Comparison of ENCODE assay signal across 23 cellular contexts in genomic region chr14:102748806-102749205, GRCh38.
"Had no signal": no experiment of that assay in that cellular context is flagged by ENCODE, and none has a peak within 500 bp of the region (broad histone marks: within the 10 kb centered on the region; RNA-seq: fewer than 3 reads in every experiment).

No MANE protein-coding gene starts in this region.

- H3K4me3 Mint-ChIP-seq: dendritic cell treated with granulocyte-macrophage colony-stimulating factor and Interleukin-4, amounts not matched to agents 40 ng/mL and 50 ng/mL, for 4 days; effector memory CD8-positive, alpha-beta T cell; immature natural killer cell; neural crest cell had no signal

- H3K27ac ChIP-seq: epithelial cell of prostate, esophagus muscularis mucosa, gastrocnemius medialis, pancreas had no signal

- H3K27me3 ChIP-seq: esophagus muscularis mucosa, gastrocnemius medialis, pancreas had no signal

- H3K4me3 ChIP-seq: esophagus muscularis mucosa, gastrocnemius medialis, lung, pancreas, smooth muscle cell had no signal

- FAIRE-seq: colon, keratinocyte, pancreas had no signal

- H3K36me3 Mint-ChIP-seq: naive B cell had no signal

- H3K9me3 ChIP-seq: esophagus muscularis mucosa, gastrocnemius medialis, pancreas had no signal

- H3K4me1 Mint-ChIP-seq: immature natural killer cell had no signal

- H3K27me3 Mint-ChIP-seq: dendritic cell treated with granulocyte-macrophage colony-stimulating factor and Interleukin-4, amounts not matched to agents 40 ng/mL and 50 ng/mL, for 4 days; effector memory CD8-positive, alpha-beta T cell; naive B cell; progenitor cell of endocrine pancreas had no signal

- H3K27ac Mint-ChIP-seq: dendritic cell treated with granulocyte-macrophage colony-stimulating factor and Interleukin-4, amounts not matched to agents 40 ng/mL and 50 ng/mL, for 4 days; effector memory CD8-positive, alpha-beta T cell; immature natural killer cell had no signal

- H3K36me3 ChIP-seq: gastrocnemius medialis, pancreas had no signal

- ATAC-seq: effector memory CD8-positive, alpha-beta T cell; gastrocnemius medialis; left colon; left ventricle myocardium superior; right cardiac atrium had no signal

- H3K4me2 ChIP-seq: smooth muscle cell had no signal

- H3K9me3 Mint-ChIP-seq: dendritic cell treated with granulocyte-macrophage colony-stimulating factor and Interleukin-4, amounts not matched to agents 40 ng/mL and 50 ng/mL, for 4 days; effector memory CD8-positive, alpha-beta T cell; immature natural killer cell; naive B cell; neural crest cell had no signal

- DNase-seq: effector memory CD8-positive, alpha-beta T cell; gastrocnemius medialis; glutamatergic neuron; immature natural killer cell; left colon; left ventricle myocardium superior; mesendoderm; naive B cell; occipital lobe; right cardiac atrium; stimulated activated CD4-positive, alpha-beta T cell treated with anti-CD3 and anti-CD28 coated beads, Interleukin-2, amount 100 ng/mL, for 48 hours; stimulated activated naive CD4-positive, alpha-beta T cell treated with Interleukin-2 at 50 U/mL for 16 hours; trophoblast cell had no signal

- H3K4me1 ChIP-seq: esophagus muscularis mucosa, gastrocnemius medialis, pancreas had no signal
